ENCODE assay signal across 16 cellular contexts in the genomic region with DNA sequence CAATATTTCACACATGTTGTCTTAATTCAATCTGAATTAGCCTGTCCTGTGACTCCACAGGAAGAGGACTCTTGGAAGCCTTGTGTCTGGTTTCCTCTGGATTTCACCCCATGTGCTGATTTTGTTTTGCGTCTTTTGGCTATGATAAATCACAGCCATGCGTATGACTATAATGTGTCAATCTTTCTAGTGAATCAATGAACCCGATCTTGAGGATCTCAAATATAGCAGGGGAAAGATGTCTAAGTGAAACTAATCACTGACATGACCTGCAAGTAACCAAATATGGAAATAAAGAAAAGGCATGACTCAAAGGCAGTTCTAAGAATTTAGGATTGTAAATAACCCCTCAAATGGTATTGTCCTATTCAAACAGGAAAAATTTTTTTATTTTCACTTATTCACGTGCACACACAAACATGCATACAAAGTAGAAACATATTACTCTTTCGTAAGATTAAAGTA. TPM values are rescaled to one million over a fixed set of nuclear protein-coding genes. Genes with fewer than 3 reads are reported as not detected.
DNase-seq lines count a peak whose midpoint lies in the region; ATAC-seq, FAIRE-seq and TF ChIP-seq lines count a peak whose summit lies in the region.
"Had no signal": no experiment of that assay in that cellular context is flagged by ENCODE, and none has a peak within 500 bp of the region (broad histone marks: within the 10 kb centered on the region; RNA-seq: fewer than 3 reads in every experiment).

No MANE protein-coding gene starts in this region.

- H3K9me3 ChIP-seq in HUES48 (ENCODE audit: control insufficient read depth, insufficient read depth, low read length), result no peaks in the 10 kb centered on the region
- H3K9me3 ChIP-seq in K562 (replicated peaks; ENCODE audit: control insufficient read depth, insufficient read depth, low read depth, low read length), result peaks cover 2% of the 10 kb centered on the region; the same call in 1 of the 2 replicates
- H3K9me3 ChIP-seq: Peyer's patch, right lobe of liver, thyroid gland had no signal

- H3K4me1 Mint-ChIP-seq in activated CD4-positive, alpha-beta T cell treated with anti-CD3 and anti-CD28 coated beads, Interleukin-2, amount 10 ng/mL, durations not matched to agents 24 days and 14 days, result peaks cover 61% of the 10 kb centered on the region
- peaks cover 61% of the 10 kb centered on the region for H3K4me1 Mint-ChIP-seq in stimulated activated effector memory CD8-positive, alpha-beta T cell treated with anti-CD3 and anti-CD28 coated beads, Interleukin-12 subunit alpha, Interleukin-12 subunit beta, amount 100 ng/mL, for 72 hours

- H3K27me3 ChIP-seq in HUES48 (ENCODE audit: control insufficient read depth, insufficient read depth, low read length) (no peaks in the 10 kb centered on the region), K562 (ENCODE audit: control insufficient read depth in 2 of 2, insufficient read depth in 2 of 2, low read length in 2 of 2) (no peaks in the 10 kb centered on the region)
- H3K27me3 ChIP-seq: Peyer's patch, right lobe of liver, thyroid gland had no signal

- in situ Hi-C loops in K562 (cut with MboI), result no loop called here

- BruUV-seq in K562 (replicated peaks; lab: Mats Ljungman, UMichigan), result no TSS peak

- POLR2A ChIA-PET in K562 (lab: Yijun Ruan, JAX), result no interaction called here

- H4K20me1 ChIP-seq in K562 (replicated peaks; ENCODE audit: control insufficient read depth, insufficient read depth, low read length), result 0 out of 2 replicates have a peak, but pooled peaks cover 5% of the 10 kb centered on the region

- CTCF ChIA-PET in K562 (lab: Yijun Ruan, JAX; ENCODE audit: low intra/inter-chr PET ratio), result no interaction called here

- TF ChIP-seq CTCF in K562 (IDR thresholded peaks at IDR 0.05 in 2 of 3, conservative IDR thresholded peaks at IDR 0.05 in 1 of 3; ENCODE audit: insufficient read depth in 2 of 3, low read depth in 1 of 3, low read length in 3 of 3) (no peak), coronary artery (IDR thresholded peaks at IDR 0.05) (no peak)

- peaks cover 18% of the 10 kb centered on the region for H3K79me2 ChIP-seq in K562 (ENCODE audit: control insufficient read depth, insufficient read depth, low read length)

- intact Hi-C loops in activated CD4-positive, alpha-beta T cell treated with anti-CD3 and anti-CD28 coated beads, Interleukin-2, amount 10 ng/mL, durations not matched to agents 24 days and 14 days (cut with micrococcal nuclease), result loop anchor here (1.0 to 2.0 kb wide), 3 partner anchors 8 to 40 kb away; no protein-coding TSS in a partner anchor
- intact Hi-C loops in K562 (cut with micrococcal nuclease), result no loop called here

- H3K36me3 ChIP-seq in HUES48 (ENCODE audit: control insufficient read depth, insufficient read depth, low read length) (no peaks in the 10 kb centered on the region), K562 (ENCODE audit: control insufficient read depth, insufficient read depth, low read length) (no peaks in the 10 kb centered on the region)
- H3K36me3 ChIP-seq: Peyer's patch, right lobe of liver, thyroid gland had no signal

- H2AFZ ChIP-seq in K562 (ENCODE audit: low read depth, low read length), result no peak overlapping the region

- no peak overlapping the region for H3K4me2 ChIP-seq in K562 (ENCODE audit: insufficient read depth, low read length)

- H3K27ac ChIP-seq in HUES48 (ENCODE audit: low read depth, low read length) (peak overlapping the region; percentile 76), K562 (ENCODE audit: extremely low read depth, low read depth, low read length) (no peak overlapping the region), coronary artery (peak overlapping the region in 1 of 2 donors; percentile 23)
- H3K27ac ChIP-seq: right lobe of liver, thyroid gland had no signal

- peak overlapping the region; percentile 62 for H3K27ac Mint-ChIP-seq in activated CD4-positive, alpha-beta T cell treated with anti-CD3 and anti-CD28 coated beads, Interleukin-2, amount 10 ng/mL, durations not matched to agents 24 days and 14 days
- no peak overlapping the region for H3K27ac Mint-ChIP-seq in stimulated activated effector memory CD8-positive, alpha-beta T cell treated with anti-CD3 and anti-CD28 coated beads, Interleukin-12 subunit alpha, Interleukin-12 subunit beta, amount 100 ng/mL, for 72 hours

- TF ChIP-seq POLR2A in K562 (conservative IDR thresholded peaks at IDR 0.05), result no peak

- TF ChIP-seq EP300 in K562 (IDR thresholded peaks at IDR 0.05; ENCODE audit: low read length), result no peak

- H3K4me1 ChIP-seq in HUES48 (ENCODE audit: control insufficient read depth, insufficient read depth, low read length), result peaks cover 57% of the 10 kb centered on the region
- H3K4me1 ChIP-seq in K562 (replicated peaks in 1 of 2; ENCODE audit: control insufficient read depth in 2 of 2, insufficient read depth in 2 of 2, low read length in 2 of 2), result no peaks in the 10 kb centered on the region; a peak in 3 of 5 replicates

- H3K36me3 Mint-ChIP-seq in activated CD4-positive, alpha-beta T cell treated with anti-CD3 and anti-CD28 coated beads, Interleukin-2, amount 10 ng/mL, durations not matched to agents 24 days and 14 days (ENCODE audit: low read depth), result peaks cover 28% of the 10 kb centered on the region
- peaks cover 21% of the 10 kb centered on the region for H3K36me3 Mint-ChIP-seq in stimulated activated effector memory CD8-positive, alpha-beta T cell treated with anti-CD3 and anti-CD28 coated beads, Interleukin-12 subunit alpha, Interleukin-12 subunit beta, amount 100 ng/mL, for 72 hours

- H3K9ac ChIP-seq in HUES48 (ENCODE audit: low read depth, low read length) (peak overlapping the region; percentile 19; the same call in 1 of the 2 replicates), K562 (ENCODE audit: insufficient read depth in 1 of 2, low read depth in 2 of 2, low read length in 2 of 2) (no peak overlapping the region)

- TF ChIP-seq RAD21 in K562 (CRISPR knock-in tag; conservative IDR thresholded peaks at IDR 0.05 in 1 of 2, IDR thresholded peaks at IDR 0.05 in 1 of 2), result no peak

- peak overlapping the region; percentile 48 for H3K4me3 Mint-ChIP-seq in activated CD4-positive, alpha-beta T cell treated with anti-CD3 and anti-CD28 coated beads, Interleukin-2, amount 10 ng/mL, durations not matched to agents 24 days and 14 days
- H3K4me3 Mint-ChIP-seq in stimulated activated effector memory CD8-positive, alpha-beta T cell treated with anti-CD3 and anti-CD28 coated beads, Interleukin-12 subunit alpha, Interleukin-12 subunit beta, amount 100 ng/mL, for 72 hours, result no peak overlapping the region

- H3K9me1 ChIP-seq in K562 (ENCODE audit: control insufficient read depth, insufficient read depth, low read length), result no peaks in the 10 kb centered on the region

- H3K4me3 ChIP-seq in HUES48 (ENCODE audit: low read depth, low read length) (peak overlapping the region; percentile 22; the same call in 1 of the 2 replicates), K562 (no peak overlapping the region), coronary artery (no peak overlapping the region)
- H3K4me3 ChIP-seq: Peyer's patch, right lobe of liver, thyroid gland had no signal

- no peaks in the 10 kb centered on the region for H3K27me3 Mint-ChIP-seq in activated CD4-positive, alpha-beta T cell treated with anti-CD3 and anti-CD28 coated beads, Interleukin-2, amount 10 ng/mL, durations not matched to agents 24 days and 14 days

- 59% methylated on average over 5 of the region's 5 CpGs for WGBS in K562 (ENCODE audit: insufficient coverage, low coverage, missing lambda C conversion rate)

- no peak for DNase-seq in activated CD4-positive, alpha-beta T cell treated with anti-CD3 and anti-CD28 coated beads, Interleukin-2, amount 10 ng/mL, durations not matched to agents 24 days and 14 days
- no peak for DNase-seq in activated CD4-positive, alpha-beta T cell treated with anti-CD3 and anti-CD28 coated beads for 1 hour
- DNase-seq in K562 (ENCODE audit: extremely low read depth in 1 of 4, low spot score in 3 of 4), result no peak
- no peak for DNase-seq in stimulated activated effector memory CD8-positive, alpha-beta T cell treated with anti-CD3 and anti-CD28 coated beads, Interleukin-12 subunit alpha, Interleukin-12 subunit beta, amount 100 ng/mL, for 72 hours (ENCODE audit: low spot score in 2 of 2)
- DNase-seq in coronary artery (ENCODE audit: low spot score), result no peak
- DNase-seq: DMS53, NCI-H2227 treated with DMSO at 0.1 percent for 48 hours, Peyer's patch, right lobe of liver, T-helper 9 cell, thyroid gland had no signal

- H3K9me3 Mint-ChIP-seq in activated CD4-positive, alpha-beta T cell treated with anti-CD3 and anti-CD28 coated beads, Interleukin-2, amount 10 ng/mL, durations not matched to agents 24 days and 14 days, result peaks cover 4% of the 10 kb centered on the region
- peaks cover 2% of the 10 kb centered on the region for H3K9me3 Mint-ChIP-seq in stimulated activated effector memory CD8-positive, alpha-beta T cell treated with anti-CD3 and anti-CD28 coated beads, Interleukin-12 subunit alpha, Interleukin-12 subunit beta, amount 100 ng/mL, for 72 hours

- ATAC-seq in K562 (no peak), HG02973 (IDR thresholded peaks at IDR 0.05; ENCODE audit: unreplicated experiment) (no peak), HG03139 (IDR thresholded peaks at IDR 0.05; ENCODE audit: unreplicated experiment) (no peak)
- ATAC-seq in stimulated activated effector memory CD8-positive, alpha-beta T cell treated with anti-CD3 and anti-CD28 coated beads, Interleukin-12 subunit alpha, Interleukin-12 subunit beta, amount 100 ng/mL, for 72 hours, result peak; percentile 52

- FAIRE-seq in K562 (lab: Jason Lieb, UNC), result no peak
- FAIRE-seq: A204.1, keratinocyte had no signal

RNA-seq across cellular contexts. Expression of gene WDFY1, which starts 8.2 kb away (rescaled TPM):
- 25.3 and 27.8 TPM in 2 replicates for total RNA-seq in activated CD4-positive, alpha-beta T cell treated with anti-CD3 and anti-CD28 coated beads, Interleukin-2, amount 10 ng/mL, durations not matched to agents 24 days and 14 days
- total RNA-seq in K562 (2011; cell fraction: chromatin; rRNA removed; ENCODE audit: low replicate concordance), result 30.1 and 42.9 TPM in 2 replicates
- 23.3 and 31.2 TPM in 2 replicates for total RNA-seq in K562 (2011; cell fraction: nucleolus; rRNA removed)
- 25.7 and 27.6 TPM in 2 replicates for total RNA-seq in K562 (2011; cell fraction: nucleoplasm; rRNA removed)
- 17.5 and 28.1 TPM in 2 replicates for total RNA-seq in K562 (2014; rRNA removed)
- 21.7 and 22.9 TPM in 2 replicates for total RNA-seq in K562 (2014; rRNA removed; fragmentation: Illumina TruSeq; extraction: Trizol)
- total RNA-seq in K562 (2015; rRNA removed; fragmentation: Illumina TruSeq; extraction: Trizol), result 23.9 and 25.3 TPM in 2 replicates
- total RNA-seq in K562 (2021), result 17.7 and 18.3 TPM in 2 replicates
- polyA plus RNA-seq in K562 (2011; rRNA removed), result 27.6 and 34.8 TPM in 2 replicates
- polyA plus RNA-seq in K562 (2011; cell fraction: cytosol; rRNA removed), result 25.0 and 26.2 TPM in 2 replicates
- 25.8 and 37.3 TPM in 2 replicates for polyA plus RNA-seq in K562 (2011; cell fraction: nucleus; rRNA removed)
- 15.7 and 23.8 TPM in 2 replicates for polyA plus RNA-seq in K562 (2012)
- 14.4 and 17.5 TPM in 2 replicates for polyA plus RNA-seq in K562 (2014; fragmentation: Illumina TruSeq; extraction: Trizol)
- polyA plus RNA-seq in K562 (2014; fragmentation: Nextera tagmentation; extraction: Ambion mirVana), result 1 to 10 TPM; 5.4 to 7.4 TPM
- 13.5 and 16.2 TPM in 2 replicates for polyA plus RNA-seq in K562 (2014; rRNA removed)
- 65.6 and 70.4 TPM in 2 replicates for polyA minus RNA-seq in K562 (2011; rRNA and poly(A)+ RNA removed)
- polyA minus RNA-seq in K562 (2011; cell fraction: cytosol; rRNA and poly(A)+ RNA removed), result 22.4 and 24.8 TPM in 2 replicates
- 28.9 and 42.2 TPM in 2 replicates for polyA minus RNA-seq in K562 (2011; cell fraction: nucleus; rRNA and poly(A)+ RNA removed)

RNA-seq across cellular contexts. Expression of gene MRPL44, which starts 20.4 kb away (rescaled TPM):
- total RNA-seq in activated CD4-positive, alpha-beta T cell treated with anti-CD3 and anti-CD28 coated beads, Interleukin-2, amount 10 ng/mL, durations not matched to agents 24 days and 14 days, result 37.3 and 37.4 TPM in 2 replicates
- total RNA-seq in K562 (2011; cell fraction: chromatin; rRNA removed; ENCODE audit: low replicate concordance), result 5.0 and 7.2 TPM in 2 replicates
- 5.2 and 5.7 TPM in 2 replicates for total RNA-seq in K562 (2011; cell fraction: nucleolus; rRNA removed)
- 6.1 and 6.8 TPM in 2 replicates for total RNA-seq in K562 (2011; cell fraction: nucleoplasm; rRNA removed)
- total RNA-seq in K562 (2014; rRNA removed) (18.3 and 20.2 TPM in 2 replicates), K562 (2014; rRNA removed; fragmentation: Illumina TruSeq; extraction: Trizol) (24.0 and 26.7 TPM in 2 replicates), K562 (2015; rRNA removed; fragmentation: Illumina TruSeq; extraction: Trizol) (24.5 and 26.0 TPM in 2 replicates), K562 (2021) (19.3 and 20.7 TPM in 2 replicates)
- polyA plus RNA-seq in K562 (2011; rRNA removed) (14.5 and 16.5 TPM in 2 replicates), K562 (2014; fragmentation: Illumina TruSeq; extraction: Trizol) (25.4 and 26.7 TPM in 2 replicates), K562 (2014; fragmentation: Nextera tagmentation; extraction: Ambion mirVana) (10 to 100 TPM; 10.4 to 16.4 TPM), K562 (2014; rRNA removed) (20.8 and 23.4 TPM in 2 replicates)
- polyA plus RNA-seq in K562 (2011; cell fraction: cytosol; rRNA removed), result 10.5 and 14.4 TPM in 2 replicates
- 3.4 and 3.9 TPM in 2 replicates for polyA plus RNA-seq in K562 (2011; cell fraction: nucleus; rRNA removed)
- polyA plus RNA-seq in K562 (2012), result 14.4 and 17.9 TPM in 2 replicates
- 8.6 and 9.7 TPM in 2 replicates for polyA minus RNA-seq in K562 (2011; rRNA and poly(A)+ RNA removed)
- 8.9 and 10.0 TPM in 2 replicates for polyA minus RNA-seq in K562 (2011; cell fraction: cytosol; rRNA and poly(A)+ RNA removed)
- 4.3 and 7.1 TPM in 2 replicates for polyA minus RNA-seq in K562 (2011; cell fraction: nucleus; rRNA and poly(A)+ RNA removed)
